8 cellular contexts compared by ENCODE assay signal in genomic region chr9:124415102-124415851, GRCh38. TPM values are rescaled to one million over a fixed set of nuclear protein-coding genes. Genes with fewer than 3 reads are reported as not detected.
DNase-seq lines count a peak whose midpoint lies in the region; ATAC-seq and TF ChIP-seq lines count a peak whose summit lies in the region.

Gene PSMB7, minus strand, starts transcription at chr9:124415442. Its CDS starts 17 bp downstream, at chr9:124415425.

- peaks cover 0 to 7% (median 0%) of the 10 kb centered on the region in 3 donors for H3K27me3 Mint-ChIP-seq in CD14-positive monocyte (ENCODE audit: low read depth in 3 of 3)

- peak; percentile 56 for TF ChIP-seq POLR2A in right lobe of liver (IDR thresholded peaks at IDR 0.05)

- H3K9me3 Mint-ChIP-seq in CD14-positive monocyte = peaks cover 0 to 6% (median 4%) of the 10 kb centered on the region in 7 donors

- H3K4me1 ChIP-seq in right lobe of liver = peaks cover 0 to 31% (median 5%) of the 10 kb centered on the region in 4 donors

- TF ChIP-seq CTCF in CD14-positive monocyte (IDR thresholded peaks at IDR 0.05) (peak; percentile 97), dorsolateral prefrontal cortex (IDR thresholded peaks at IDR 0.05 in 54 of 56, conservative IDR thresholded peaks at IDR 0.05 in 2 of 56; ENCODE audit: low read depth in 1 of 56, partially characterized antibody in 56 of 56) (peak; percentile 86 to 99 (median 97)), right lobe of liver (IDR thresholded peaks at IDR 0.05) (peak; percentile 81 to 95 (median 92))

- intact Hi-C loops in CD14-positive monocyte (cut with micrococcal nuclease) (no loop called here), dorsolateral prefrontal cortex (cut with DNase I) (loop anchor here (1.0 to 10.0 kb wide), 2 partner anchors 22 to 450 kb away; partner anchors contain the start of genes ARPC5L (in 2 of the 2) and RPL35 (in 2 of the 2)), right lobe of liver (cut with DNase I) (no loop called here)

- peak; percentile 94 for ATAC-seq in GM19372 (IDR thresholded peaks at IDR 0.05; ENCODE audit: low read depth, unreplicated experiment)
- peak; percentile 74 for ATAC-seq in HG03565 (IDR thresholded peaks at IDR 0.05; ENCODE audit: unreplicated experiment)
- ATAC-seq in right lobe of liver = peak; percentile 91 to 96 (median 95)

- H3K9me3 ChIP-seq in right lobe of liver = no peaks in the 10 kb centered on the region

- H3K36me3 ChIP-seq in right lobe of liver = peaks cover 0 to 35% (median 22%) of the 10 kb centered on the region in 4 donors

- peaks cover 32 to 33% of the 10 kb centered on the region in 2 donors for H3K36me3 Mint-ChIP-seq in CD14-positive monocyte

- DNase-seq in CD14-positive monocyte (ENCODE audit: low spot score) (peak; percentile 96), NCI-H774 (lab: John Stamatoyannopoulos, UW) (peak; percentile 98), dorsolateral prefrontal cortex (peak; percentile 92 to 97 (median 95)), right lobe of liver (peak; percentile 94 to 96 (median 96))
- DNase-seq in activated CD4-positive, alpha-beta T cell treated with anti-CD3 and anti-CD28 coated beads, Interleukin-2, amount 50 U/mL, for 48 hours = peak; percentile 99
- peak; percentile 96 to 97 for DNase-seq in stimulated activated CD4-positive, alpha-beta T cell treated with anti-CD3 and anti-CD28 coated beads, Interleukin-4, amount 100 ng/mL, for 48 hours (ENCODE audit: low read depth in 2 of 2)

- peak within 1 kb of the TSS; percentile 94 to 100 for H3K4me3 Mint-ChIP-seq in CD14-positive monocyte

- 8% methylated on average over 22 of the region's 41 CpGs for WGBS in right lobe of liver (ENCODE audit: insufficient coverage, low coverage, low lambda C conversion rate, missing lambda C conversion rate)

- H3K27me3 ChIP-seq in dorsolateral prefrontal cortex = no peaks in the 10 kb centered on the region
- no peaks in the 10 kb centered on the region for H3K27me3 ChIP-seq in right lobe of liver

- H3K27ac ChIP-seq in dorsolateral prefrontal cortex (peak within 1 kb of the TSS in 27 of 59 donors; percentile 1 to 83 (median 53)), right lobe of liver (peak within 1 kb of the TSS; percentile 5 to 38 (median 31))

- peaks cover 24% of the 10 kb centered on the region for H3K4me1 Mint-ChIP-seq in CD14-positive monocyte

- peak within 1 kb of the TSS; percentile 91 to 98 (median 96) for H3K27ac Mint-ChIP-seq in CD14-positive monocyte

- H3K4me3 ChIP-seq in dorsolateral prefrontal cortex (peak within 1 kb of the TSS; percentile 58 to 99 (median 91)), right lobe of liver (peak within 1 kb of the TSS; percentile 61 to 97 (median 76))

RNA-seq across cellular contexts. Expression of gene PSMB7, which starts in this region (rescaled TPM):
- polyA plus RNA-seq in CD14-positive monocyte = 100 to 1,000 TPM; 191 to 194 TPM
- total RNA-seq in dorsolateral prefrontal cortex = 100 to 1,000 TPM in 103 of 120 experiments, 10 to 100 TPM in 17; 64.5 to 154 (median 123) TPM
- total RNA-seq in right lobe of liver = 100 to 1,000 TPM in 2 of 6 experiments, 10 to 100 TPM in 4; 76.4 to 196 (median 96.8) TPM

Comparison
In these comparisons a context has a peak if more than half of its experiments do, and no peak if none do; other contexts are left out.
1. intact Hi-C loops: an anchor here in dorsolateral prefrontal cortex (1.0 to 10.0 kb wide); none called in CD14-positive monocyte and right lobe of liver.